In genomic region chr9:113410207-113411158, GRCh38 we compare ENCODE assay signal across 8 cellular contexts. TPM values are rescaled to one million over a fixed set of nuclear protein-coding genes. Genes with fewer than 3 reads are reported as not detected.
DNase-seq lines count a peak whose midpoint lies in the region; ATAC-seq and TF ChIP-seq lines count a peak whose summit lies in the region.

Gene C9orf43, plus strand, starts transcription at chr9:113410747. Its CDS starts 2,747 bp downstream, at chr9:113413494.
Gene POLE3, minus strand, starts transcription at chr9:113410675. Its CDS starts 382 bp downstream, at chr9:113410293.

- peak; percentile 85 for DNase-seq in DMS 273 treated with DMSO at 0.1 percent for 48 hours (lab: John Stamatoyannopoulos, UW)
- peak; percentile 82 for DNase-seq in HuH-7.5 (ENCODE audit: low spot score)
- peak; percentile 91 for DNase-seq in activated T-cell treated with anti-CD3 and anti-CD28 coated beads for 4 hours
- peak; percentile 72 for DNase-seq in epithelial cell of prostate (ENCODE audit: low read depth, low spot score)
- peak; percentile 96 to 97 (median 97) for DNase-seq in mucosa of descending colon
- DNase-seq in stimulated activated CD8-positive, alpha-beta memory T cell treated with anti-CD3 and anti-CD28 coated beads, Interleukin-4, amount 100 ng/mL, for 1 hour (ENCODE audit: low read depth in 2 of 2, low spot score in 1 of 2) = peak; percentile 88

- H3K9ac ChIP-seq in OCI-LY3 (ENCODE audit: low read length) = peak within 1 kb of the TSS; percentile 96

- H2AFZ ChIP-seq in OCI-LY3 (ENCODE audit: low read depth, low read length) = no peak within 1 kb of the TSS; the same call in 1 of the 2 replicates

- H3K9me3 ChIP-seq in OCI-LY3 (ENCODE audit: insufficient read depth, low read length) (no peaks in the 10 kb centered on the region), mucosa of descending colon (no peaks in the 10 kb centered on the region)

- no peaks in the 10 kb centered on the region for H4K20me1 ChIP-seq in OCI-LY3 (ENCODE audit: insufficient read depth, low read length)

- peak within 1 kb of the TSS; percentile 92 for H3K4me2 ChIP-seq in OCI-LY3 (ENCODE audit: low read length)

- H3K4me1 ChIP-seq in OCI-LY3 (ENCODE audit: low read length) (peaks cover 13% of the 10 kb centered on the region), mucosa of descending colon (ENCODE audit: low read depth) (peaks cover 15% of the 10 kb centered on the region)

- intact Hi-C loops in mucosa of descending colon (cut with DNase I, micrococcal nuclease) = loop anchor here in 1 of 2 donors (10.0 kb wide), 1 partner anchor 136 kb away; the partner anchor contains the start of genes CDC26 and PRPF4

- H3K27ac ChIP-seq in OCI-LY3 (ENCODE audit: low read length) (peak within 1 kb of the TSS; percentile 87), epithelial cell of prostate (peak within 1 kb of the TSS; percentile 94)

- H3K27me3 ChIP-seq in OCI-LY3 (ENCODE audit: low read depth, low read length) = no peaks in the 10 kb centered on the region

- H3K79me2 ChIP-seq in OCI-LY3 (ENCODE audit: low read length) = peaks cover 27% of the 10 kb centered on the region

- no peak for TF ChIP-seq CTCF in OCI-LY3 (IDR thresholded peaks at IDR 0.05; ENCODE audit: low read depth, low read length)
- no peak for TF ChIP-seq CTCF in mucosa of descending colon (IDR thresholded peaks at IDR 0.05)

- H3K4me3 ChIP-seq in OCI-LY3 (ENCODE audit: low read length) (peak within 1 kb of the TSS; percentile 81), mucosa of descending colon (peak within 1 kb of the TSS; percentile 73)

- H3K36me3 ChIP-seq in OCI-LY3 (replicated peaks; ENCODE audit: low read depth, low read length) = peaks cover 9% of the 10 kb centered on the region
- H3K36me3 ChIP-seq in mucosa of descending colon (ENCODE audit: low read depth) = no peaks in the 10 kb centered on the region

- peak; percentile 90 for ATAC-seq in GM21528 (IDR thresholded peaks at IDR 0.05; ENCODE audit: low FRiP score, unreplicated experiment)
- ATAC-seq in mucosa of descending colon = peak; percentile 98

RNA-seq across cellular contexts. Expression of gene C9orf43, which starts in this region (rescaled TPM):
- under 1 TPM in 2 of 3 donors, not detected in 1; 0.20 to 0.55 TPM for total RNA-seq in mucosa of descending colon

RNA-seq across cellular contexts. Expression of gene POLE3, which starts in this region (rescaled TPM):
- 10 to 100 TPM; 22.2 to 31.0 (median 28.6) TPM for total RNA-seq in mucosa of descending colon

Comparison
In these comparisons a context has a peak if more than half of its experiments do, and no peak if none do; other contexts are left out.
1. Peak in every context shown above with its lines: DNase-seq, ATAC-seq, H3K4me3 ChIP-seq and H3K27ac ChIP-seq.